8 cellular contexts compared by ENCODE assay signal in genomic region chr11:62337682-62338181, GRCh38. TPM values are rescaled to one million over a fixed set of nuclear protein-coding genes. Genes with fewer than 3 reads are reported as not detected.
DNase-seq lines count a peak whose midpoint lies in the region; ATAC-seq and TF ChIP-seq lines count a peak whose summit lies in the region.

No MANE protein-coding gene starts in this region.

- TF ChIP-seq CTCF in gastrocnemius medialis (IDR thresholded peaks at IDR 0.05 in 4 of 5, conservative IDR thresholded peaks at IDR 0.05 in 1 of 5), result no peak

- H3K4me3 ChIP-seq in iPS-15b (ENCODE audit: low read depth, low read length) (peak overlapping the region; percentile 84), gastrocnemius medialis (peak overlapping the region; percentile 68 to 94 (median 75))

- peak; percentile 8 to 22 for ATAC-seq in activated CD4-positive, CD25-positive, alpha-beta regulatory T cell treated with anti-CD3 and anti-CD28 coated beads, Interleukin-2, amount 50 U/mL, for 24 hours
- ATAC-seq in gastrocnemius medialis, result peak; percentile 47 to 50
- ATAC-seq in HG03135 (IDR thresholded peaks at IDR 0.05; ENCODE audit: unreplicated experiment), result no peak

- TF ChIP-seq POLR2A in gastrocnemius medialis (IDR thresholded peaks at IDR 0.05), result no peak

- H3K36me3 ChIP-seq in iPS-15b (ENCODE audit: control insufficient read depth, insufficient read depth, low read length) (no peaks in the 10 kb centered on the region), gastrocnemius medialis (no peaks in the 10 kb centered on the region)

- H3K9me3 ChIP-seq in iPS-15b (ENCODE audit: control insufficient read depth, insufficient read depth, low read length) (no peaks in the 10 kb centered on the region), gastrocnemius medialis (no peaks in the 10 kb centered on the region)

- H3K4me1 ChIP-seq in iPS-15b (ENCODE audit: control insufficient read depth, insufficient read depth, low read length), result peaks cover 5% of the 10 kb centered on the region
- H3K4me1 ChIP-seq in gastrocnemius medialis, result peaks cover 0 to 14% of the 10 kb centered on the region in 2 donors

- peak overlapping the region; percentile 62 for H3K27ac ChIP-seq in angular gyrus (ENCODE audit: low read depth, low read length)
- peak overlapping the region; percentile 42 to 66 (median 48) for H3K27ac ChIP-seq in gastrocnemius medialis

- in situ Hi-C loops in gastrocnemius medialis (cut with MboI; ENCODE audit: low sequenced_read_pairs in 4 of 4), result no loop called here

- peak overlapping the region; percentile 56 for H3K9ac ChIP-seq in iPS-15b (ENCODE audit: low read depth, low read length)

- H3K27me3 ChIP-seq in iPS-15b (ENCODE audit: control insufficient read depth, insufficient read depth, low read length) (peaks cover 12% of the 10 kb centered on the region), gastrocnemius medialis (peaks cover 0 to 3% (median 0%) of the 10 kb centered on the region in 3 donors)

- DNase-seq in activated CD4-positive, CD25-positive, alpha-beta regulatory T cell treated with anti-CD3 and anti-CD28 coated beads, Interleukin-2, amount 50 U/mL, for 72 hours, result no peak
- peak; percentile 45 to 48 for DNase-seq in NCI-H1930 (lab: John Stamatoyannopoulos, UW)
- DNase-seq in gastrocnemius medialis, result no peak
- DNase-seq in GF-D8 (lab: John Stamatoyannopoulos, UW), result no peak

- intact Hi-C loops in gastrocnemius medialis (cut with DNase I; ENCODE audit: low total_unique reads), result no loop called here

RNA-seq across cellular contexts. Expression of gene ASRGL1, which starts 0.5 kb away (rescaled TPM):
- total RNA-seq in gastrocnemius medialis, result 10 to 100 TPM in 2 of 4 donors, 1 to 10 TPM in 2; 6.4 to 24.6 (median 8.7) TPM

RNA-seq across cellular contexts. Expression of gene SCGB1D4, which starts 38.9 kb away (rescaled TPM):
- not detected for total RNA-seq in gastrocnemius medialis

Comparison
In these comparisons a context has a peak if more than half of its experiments do, and no peak if none do; other contexts are left out.
1. DNase-seq: peak in NCI-H1930 (2 of 2); none in activated CD4-positive, CD25-positive, alpha-beta regulatory T cell treated with anti-CD3 and anti-CD28 coated beads, Interleukin-2, amount 50 U/mL, for 72 hours (single experiment), gastrocnemius medialis (0 of 2) and GF-D8 (single experiment).